In the genomic region with DNA sequence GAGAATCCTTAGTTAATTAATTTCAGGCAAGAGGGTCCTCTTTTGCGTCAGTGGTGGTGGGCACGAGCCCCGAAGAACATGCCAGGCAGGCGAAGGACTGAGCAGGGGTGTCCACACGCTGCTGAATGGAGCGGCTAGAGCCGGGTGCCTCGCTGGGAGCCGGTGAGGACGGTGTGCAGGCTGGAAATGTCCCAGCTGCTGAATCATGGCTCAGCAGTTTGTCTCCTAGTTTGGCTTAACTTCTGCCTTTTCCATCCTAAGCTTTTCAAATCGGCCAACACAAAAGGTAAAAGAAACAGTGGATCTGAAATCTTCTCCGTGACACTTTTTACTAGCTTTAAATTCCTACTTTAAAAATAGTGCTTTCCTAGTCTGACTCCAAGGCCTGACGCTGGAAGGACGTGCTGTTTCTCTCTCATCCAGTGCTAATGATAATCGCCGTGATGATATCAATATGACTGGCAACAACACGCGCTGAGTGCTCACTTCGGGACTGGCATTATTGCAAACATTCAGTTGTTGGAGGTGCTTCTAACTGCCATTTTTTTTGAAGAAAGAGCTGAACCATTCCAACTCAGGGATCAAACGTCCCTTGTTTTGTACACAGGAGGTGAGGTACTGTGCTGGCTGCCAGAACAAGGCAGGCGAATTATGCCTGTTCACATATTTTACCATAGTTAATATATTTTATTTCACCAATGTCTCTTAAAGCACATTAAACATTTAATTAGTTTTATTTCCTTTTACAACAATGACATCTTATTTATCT, we compare ENCODE assay signal across 24 cellular contexts. TPM values are rescaled to one million over a fixed set of nuclear protein-coding genes. Genes with fewer than 3 reads are reported as not detected.
DNase-seq lines count a peak whose midpoint lies in the region; ATAC-seq and TF ChIP-seq lines count a peak whose summit lies in the region.
"Had no signal": no experiment of that assay in that cellular context is flagged by ENCODE, and none has a peak within 500 bp of the region (broad histone marks: within the 10 kb centered on the region; RNA-seq: fewer than 3 reads in every experiment).

No MANE protein-coding gene starts in this region.

- no peak overlapping the region for H3K4me2 ChIP-seq in neural progenitor cell

- H3K36me3 ChIP-seq in RWPE2 (ENCODE audit: low read depth) (no peaks in the 10 kb centered on the region), heart right ventricle (no peaks in the 10 kb centered on the region), neural progenitor cell (no peaks in the 10 kb centered on the region), SJCRH30 (no peaks in the 10 kb centered on the region)
- H3K36me3 ChIP-seq: ascending aorta, gastroesophageal sphincter, pancreas had no signal

- no peaks in the 10 kb centered on the region for H3K4me1 ChIP-seq in RWPE2 (ENCODE audit: insufficient read depth, poor library complexity, severe bottlenecking)
- peaks cover 3 to 25% (median 15%) of the 10 kb centered on the region in 9 donors for H3K4me1 ChIP-seq in heart right ventricle
- H3K4me1 ChIP-seq in neural progenitor cell = peaks cover 17% of the 10 kb centered on the region
- H3K4me1 ChIP-seq in SJCRH30 = no peaks in the 10 kb centered on the region
- H3K4me1 ChIP-seq: ascending aorta, pancreas had no signal

- H3F3A ChIP-seq in neural progenitor cell (ENCODE audit: low read depth) = peaks cover 4% of the 10 kb centered on the region

- H3K9me3 ChIP-seq in RWPE2 (ENCODE audit: severe bottlenecking) (no peaks in the 10 kb centered on the region), heart right ventricle (peaks cover 0 to 6% (median 0%) of the 10 kb centered on the region in 11 donors), neural progenitor cell (ENCODE audit: low read depth) (no peaks in the 10 kb centered on the region), SJCRH30 (replicated peaks) (no peaks in the 10 kb centered on the region)
- H3K9me3 ChIP-seq: ascending aorta, gastroesophageal sphincter, pancreas had no signal

- H3K4me3 ChIP-seq in RWPE2 (ENCODE audit: severe bottlenecking) = no peak overlapping the region
- peak overlapping the region in 2 of 10 donors; percentile 3 to 5 for H3K4me3 ChIP-seq in heart right ventricle
- H3K4me3 ChIP-seq in neural progenitor cell = no peak overlapping the region
- H3K4me3 ChIP-seq in coronary artery = no peak overlapping the region
- no peak overlapping the region for H3K4me3 ChIP-seq in SJCRH30
- H3K4me3 ChIP-seq: ascending aorta, gastroesophageal sphincter, pancreas had no signal

- H3K79me2 ChIP-seq in neural progenitor cell (ENCODE audit: low read depth) = no peaks in the 10 kb centered on the region

- no peak overlapping the region for H3K9ac ChIP-seq in neural progenitor cell

- peak overlapping the region; percentile 24 for H2AFZ ChIP-seq in neural progenitor cell (replicated peaks)

- peaks cover 3% of the 10 kb centered on the region for H3K36me3 Mint-ChIP-seq in neural progenitor cell
- H3K36me3 Mint-ChIP-seq: activated naive CD4-positive, alpha-beta T cell treated with anti-CD3 and anti-CD28 coated beads, Interleukin-2, amount 50 U/mL, for 24 hours; CD4-positive, CD25-positive, alpha-beta regulatory T cell; mesothelial cell of epicardium; natural killer cell treated with Interleukin-12 subunit alpha and Interleukin-12 subunit beta and Interleukin-15 and Interleukin-18, amount 100 ng/mL, for 72 hours had no signal

- peaks cover 8% of the 10 kb centered on the region for H3K9me3 Mint-ChIP-seq in neural progenitor cell
- H3K9me3 Mint-ChIP-seq: activated naive CD4-positive, alpha-beta T cell treated with anti-CD3 and anti-CD28 coated beads, Interleukin-2, amount 50 U/mL, for 24 hours; natural killer cell treated with Interleukin-12 subunit alpha and Interleukin-12 subunit beta and Interleukin-15 and Interleukin-18, amount 100 ng/mL, for 72 hours had no signal

- ATAC-seq in RWPE2 (ENCODE audit: low read depth) (0 out of 3 replicates have a peak, but pooled peaks have one; percentile 39), heart right ventricle (peak in 6 of 8 donors; percentile 69 to 92 (median 84))
- ATAC-seq: activated T-cell treated with anti-CD3 and anti-CD28 coated beads, Interleukin-2, amount 50 U/mL, for 72 hours; esophagus mucosa; gastroesophageal sphincter; natural killer cell treated with Interleukin-12 subunit alpha and Interleukin-12 subunit beta and Interleukin-15 and Interleukin-18, amount 100 ng/mL, for 72 hours; pancreas had no signal

- TF ChIP-seq CTCF in C4-2B (conservative IDR thresholded peaks at IDR 0.05) (no peak), RWPE2 (IDR thresholded peaks at IDR 0.05; ENCODE audit: poor library complexity, severe bottlenecking) (no peak), heart right ventricle (IDR thresholded peaks at IDR 0.05) (no peak), neural progenitor cell (IDR thresholded peaks at IDR 0.05) (no peak), coronary artery (IDR thresholded peaks at IDR 0.05) (no peak)

- H3K4me3 Mint-ChIP-seq in neural progenitor cell = no peak overlapping the region
- H3K4me3 Mint-ChIP-seq: activated naive CD4-positive, alpha-beta T cell treated with anti-CD3 and anti-CD28 coated beads, Interleukin-2, amount 50 U/mL, for 24 hours; activated T-cell treated with anti-CD3 and anti-CD28 coated beads, Interleukin-2, amount 50 U/mL, for 72 hours; CD4-positive, CD25-positive, alpha-beta regulatory T cell; mesothelial cell of epicardium; natural killer cell treated with Interleukin-12 subunit alpha and Interleukin-12 subunit beta and Interleukin-15 and Interleukin-18, amount 100 ng/mL, for 72 hours had no signal

- no peak overlapping the region for H3K27ac Mint-ChIP-seq in neural progenitor cell
- H3K27ac Mint-ChIP-seq: activated naive CD4-positive, alpha-beta T cell treated with anti-CD3 and anti-CD28 coated beads, Interleukin-2, amount 50 U/mL, for 24 hours; CD4-positive, CD25-positive, alpha-beta regulatory T cell; mesothelial cell of epicardium; natural killer cell treated with Interleukin-12 subunit alpha and Interleukin-12 subunit beta and Interleukin-15 and Interleukin-18, amount 100 ng/mL, for 72 hours had no signal

- WGBS in heart right ventricle, 2 donors = 41 to 44% methylated on average over 21 of the region's 21 CpGs

- H3K27me3 ChIP-seq in RWPE2 (ENCODE audit: insufficient read depth, poor library complexity, severe bottlenecking) (no peaks in the 10 kb centered on the region), heart right ventricle (peaks cover 0 to 3% (median 0%) of the 10 kb centered on the region in 7 donors), neural progenitor cell (no peaks in the 10 kb centered on the region), SJCRH30 (no peaks in the 10 kb centered on the region)
- H3K27me3 ChIP-seq: ascending aorta, pancreas had no signal

- in situ Hi-C loops in G401 (cut with HindIII; ENCODE audit: low sequenced_read_pairs) = no loop called here

- H3K27me3 Mint-ChIP-seq in neural progenitor cell (ENCODE audit: insufficient read depth, low read depth) = peaks cover 5% of the 10 kb centered on the region

- H3K4me1 Mint-ChIP-seq in neural progenitor cell = peaks cover 5% of the 10 kb centered on the region
- H3K4me1 Mint-ChIP-seq: activated naive CD4-positive, alpha-beta T cell treated with anti-CD3 and anti-CD28 coated beads, Interleukin-2, amount 50 U/mL, for 24 hours; CD4-positive, CD25-positive, alpha-beta regulatory T cell had no signal

- DNase-seq in RWPE2 (ENCODE audit: low spot score) (no peak), heart right ventricle (no peak), neural progenitor cell (ENCODE audit: low spot score) (no peak), coronary artery (ENCODE audit: low spot score) (no peak), SJCRH30 (no peak), KG1 (lab: John Stamatoyannopoulos, UW) (no peak), G401 (ENCODE audit: low spot score) (no peak)
- DNase-seq: activated CD4-positive, alpha-beta T cell treated with anti-CD3 and anti-CD28 coated beads for 1 hour; activated CD8-positive, alpha-beta memory T cell treated with anti-CD3 and anti-CD28 coated beads for 24 hours; activated T-cell treated with anti-CD3 and anti-CD28 coated beads, Interleukin-2, amount 50 U/mL, for 72 hours; CD4-positive, CD25-positive, alpha-beta regulatory T cell; DMS153; effector CD8-positive, alpha-beta T cell; GDM1; kidney glomerular epithelial cell; NCI-H1417 treated with DMSO at 0.1 percent for 48 hours; pancreas had no signal

- H3K27ac ChIP-seq in C4-2B (peak overlapping the region; percentile 66), RWPE2 (ENCODE audit: poor library complexity, severe bottlenecking) (no peak overlapping the region), heart right ventricle (peak overlapping the region; percentile 44 to 85 (median 73)), neural progenitor cell (no peak overlapping the region), coronary artery (no peak overlapping the region), SJCRH30 (no peak overlapping the region)
- H3K27ac ChIP-seq: ascending aorta, pancreas had no signal

- no peaks in the 10 kb centered on the region for H4K20me1 ChIP-seq in neural progenitor cell (ENCODE audit: low read depth)

- intact Hi-C loops in heart right ventricle (cut with DNase I) = no loop called here

RNA-seq across cellular contexts. Expression of a gene that starts 19.8 kb away (rescaled TPM):
- total RNA-seq in heart right ventricle (10 to 100 TPM; 12.9 to 34.0 (median 24.7) TPM), neural progenitor cell (ENCODE audit: low replicate concordance) (1.9 and 2.2 TPM in 2 replicates)
- polyA plus RNA-seq in heart right ventricle = 10 to 100 TPM in 1 of 2 donors, 1 to 10 TPM in 1; 4.6 to 10.3 TPM
- total RNA-seq in SJCRH30 (2014; rRNA removed; shearing (Covaris generic)) = 0.13 and 0.36 TPM in 2 replicates
- total RNA-seq in G401 (2014; rRNA removed; shearing (Covaris generic)) = 0.06 and 0.37 TPM in 2 replicates

Comparison
In these comparisons a context has a peak if more than half of its experiments do, and no peak if none do; other contexts are left out.
1. H3K27ac ChIP-seq: peak in C4-2B (single experiment) and heart right ventricle (10 of 10); none in RWPE2 (single experiment), neural progenitor cell (single experiment), coronary artery (0 of 2) and SJCRH30 (single experiment).